ENCODE assay signal across 9 cellular contexts in the genomic region with DNA sequence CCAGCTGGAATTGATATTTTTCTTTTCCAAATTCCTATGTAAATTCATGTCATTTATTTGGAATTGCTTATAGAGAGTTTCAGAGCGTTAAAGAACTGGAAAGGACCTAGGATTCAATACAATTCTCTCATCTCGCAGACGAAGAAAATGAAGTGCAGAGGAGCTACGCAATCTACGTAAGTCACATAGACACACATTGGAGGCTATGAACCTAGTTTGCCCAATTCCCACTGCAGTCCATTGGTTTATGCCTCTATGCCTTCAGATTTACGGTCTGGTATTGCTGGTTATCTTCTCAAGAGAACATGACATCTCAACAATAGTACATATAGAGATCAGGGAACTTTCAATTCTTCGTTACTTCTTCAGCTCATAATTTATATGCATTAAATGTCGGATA. TPM values are rescaled to one million over a fixed set of nuclear protein-coding genes. Genes with fewer than 3 reads are reported as not detected.
DNase-seq lines count a peak whose midpoint lies in the region; ATAC-seq, FAIRE-seq and TF ChIP-seq lines count a peak whose summit lies in the region.
"Had no signal": no experiment of that assay in that cellular context is flagged by ENCODE, and none has a peak within 500 bp of the region (broad histone marks: within the 10 kb centered on the region; RNA-seq: fewer than 3 reads in every experiment).

No MANE protein-coding gene starts in this region.

- no TSS peak for BruUV-seq in HCT116 (replicated peaks; lab: Mats Ljungman, UMichigan)

- intact Hi-C loops in HCT116 (cut with micrococcal nuclease) (no loop called here), esophagus squamous epithelium (cut with DNase I) (no loop called here)

- peak overlapping the region; percentile 87 for H2AFZ ChIP-seq in HCT116 (ENCODE audit: low read depth, low read length, poor library complexity, severe bottlenecking)

- no peak for TF ChIP-seq RAD21 in HCT116 (IDR thresholded peaks at IDR 0.05; ENCODE audit: low read depth)

- TF ChIP-seq POLR2A in HCT116 (IDR thresholded peaks at IDR 0.05; ENCODE audit: borderline replicate concordance, extremely low read depth, insufficient read depth, insufficient read length): no peak
- no peak for TF ChIP-seq POLR2A in esophagus squamous epithelium (IDR thresholded peaks at IDR 0.05)

- H3K4me3 ChIP-seq in HCT116 (replicated peaks in 1 of 2; ENCODE audit: low read depth in 1 of 2, low read length in 2 of 2) (no peak overlapping the region), esophagus squamous epithelium (peak overlapping the region in 1 of 4 donors; percentile 87), skeletal muscle tissue (ENCODE audit: low read length in 3 of 3) (peak overlapping the region in 2 of 3 donors; percentile 61 to 75)

- no peaks in the 10 kb centered on the region for H3K36me3 ChIP-seq in HCT116 (ENCODE audit: control insufficient read depth in 1 of 2, insufficient read depth in 2 of 2, low read length in 2 of 2)
- H3K36me3 ChIP-seq in esophagus squamous epithelium: no peaks in the 10 kb centered on the region
- H3K36me3 ChIP-seq in skeletal muscle tissue (ENCODE audit: control insufficient read depth in 3 of 3, insufficient read depth in 3 of 3, low read length in 3 of 3): no peaks in the 10 kb centered on the region

- peaks cover 4% of the 10 kb centered on the region; the same call in 1 of the 2 replicates for H4K20me1 ChIP-seq in HCT116 (ENCODE audit: insufficient read depth)

- peaks cover 37% of the 10 kb centered on the region for H3K79me2 ChIP-seq in HCT116 (ENCODE audit: insufficient read depth, low read length)

- no peak overlapping the region for H3K4me2 ChIP-seq in HCT116 (ENCODE audit: low read length)

- POLR2A ChIA-PET in HCT116 (lab: Charles Lee): no interaction called here

- RAD21 ChIA-PET in HCT116 (lab: Charles Lee; ENCODE audit: low non-redundant PET in 1 of 2, low total read pairs in 2 of 2, uncharacterized antibody in 2 of 2, unreplicated experiment in 2 of 2): no interaction called here

- H3K4me1 ChIP-seq in HCT116 (ENCODE audit: control insufficient read depth in 1 of 2, insufficient read depth in 2 of 2, low read length in 2 of 2): peaks cover 6 to 17% of the 10 kb centered on the region in 2 experiments; a peak in 3 of 4 replicates
- H3K4me1 ChIP-seq in esophagus squamous epithelium: peaks cover 0 to 31% (median 9%) of the 10 kb centered on the region in 3 donors
- H3K4me1 ChIP-seq in skeletal muscle tissue (ENCODE audit: control insufficient read depth in 3 of 3, insufficient read depth in 3 of 3, low read length in 3 of 3): peaks cover 0 to 12% (median 8%) of the 10 kb centered on the region in 3 donors

- TF ChIP-seq CTCF in HCT116 (IDR thresholded peaks at IDR 0.05 in 2 of 3, conservative IDR thresholded peaks at IDR 0.05 in 1 of 3; ENCODE audit: borderline replicate concordance in 1 of 3, insufficient read depth in 1 of 3, low read depth in 2 of 3, low read length in 2 of 3) (no peak), esophagus squamous epithelium (IDR thresholded peaks at IDR 0.05) (no peak)

- peak; percentile 56 for FAIRE-seq in TTC549 (lab: Jason Lieb, UNC)

- CTCF ChIA-PET in HCT116 (lab: Charles Lee): interaction anchor here (1.3 kb wide), 1 partner anchor 13 kb away, joined by 4 read pairs; no protein-coding TSS in a partner anchor

- ATAC-seq in HCT116 (no peak), GM19035 (IDR thresholded peaks at IDR 0.05; ENCODE audit: unreplicated experiment) (no peak), HG03175 (IDR thresholded peaks at IDR 0.05; ENCODE audit: unreplicated experiment) (no peak)

- DNase-seq in HCT116 (ENCODE audit: low read depth, low spot score) (no peak), esophagus squamous epithelium (lab: John Stamatoyannopoulos, UW) (no peak), ureter (ENCODE audit: low spot score) (no peak), GOT3 (lab: John Stamatoyannopoulos, UW) (no peak)

- H3K9ac ChIP-seq in HCT116 (ENCODE audit: low read length): no peak overlapping the region
- H3K9ac ChIP-seq in skeletal muscle tissue (ENCODE audit: low read depth in 1 of 3, low read length in 3 of 3): no peak overlapping the region

- 84 to 90% methylated on average over 8 of the region's 8 CpGs for WGBS in esophagus squamous epithelium, 2 donors

- no peaks in the 10 kb centered on the region for H3K9me2 ChIP-seq in HCT116 (ENCODE audit: insufficient read depth)

- H3K27ac ChIP-seq in HCT116 (ENCODE audit: low read depth, low read length) (no peak overlapping the region), esophagus squamous epithelium (peak overlapping the region in 3 of 4 donors; percentile 89 to 90 (median 90)), skeletal muscle tissue (ENCODE audit: low read depth, low read length) (peak overlapping the region; percentile 76)
- H3K27ac ChIP-seq: WERI-Rb-1 had no signal

- H3K9me3 ChIP-seq in HCT116 (ENCODE audit: control insufficient read depth in 1 of 2, insufficient read depth in 1 of 2, low read depth in 1 of 2, low read length in 2 of 2): no peaks in the 10 kb centered on the region
- no peaks in the 10 kb centered on the region for H3K9me3 ChIP-seq in esophagus squamous epithelium
- H3K9me3 ChIP-seq in skeletal muscle tissue (ENCODE audit: control insufficient read depth in 3 of 3, low read length in 3 of 3): no peaks in the 10 kb centered on the region

- H3K27me3 ChIP-seq in HCT116 (ENCODE audit: insufficient read depth, low read length) (no peaks in the 10 kb centered on the region), esophagus squamous epithelium (no peaks in the 10 kb centered on the region), skeletal muscle tissue (ENCODE audit: control insufficient read depth in 3 of 3, insufficient read depth in 3 of 3, low read length in 3 of 3) (no peaks in the 10 kb centered on the region)

TF ChIP-seq in HCT116, 20 proteins besides CTCF, POLR2A, EP300 and RAD21:
- no peak for TF ChIP-seq SRF (IDR thresholded peaks at IDR 0.05; ENCODE audit: low read depth)
- no peak for TF ChIP-seq TCF7L2 (IDR thresholded peaks at IDR 0.05; ENCODE audit: borderline replicate concordance, extremely low read depth, insufficient read depth, insufficient read length)
- TF ChIP-seq CEBPB (IDR thresholded peaks at IDR 0.05; ENCODE audit: low read depth): no peak
- no peak for TF ChIP-seq EZH2phosphoT487 (IDR thresholded peaks at IDR 0.05; ENCODE audit: borderline replicate concordance)
- no peak for TF ChIP-seq SP1 (IDR thresholded peaks at IDR 0.05; ENCODE audit: low read depth)

RNA-seq across cellular contexts. Expression of a gene that starts 1.0 kb away (rescaled TPM):
- total RNA-seq in HCT116 (2021; ENCODE audit: unreplicated experiment): 39.1 TPM
- 36.4 and 39.1 TPM in 2 replicates for polyA plus RNA-seq in HCT116 (2012)
- total RNA-seq in esophagus squamous epithelium: 10 to 100 TPM; 11.9 to 15.3 (median 13.0) TPM
- total RNA-seq in skeletal muscle tissue: 33.4 TPM
- 34.6 TPM for total RNA-seq in ureter

Comparison
In these comparisons a context has a peak if more than half of its experiments do, and no peak if none do; other contexts are left out.
1. H3K4me3 ChIP-seq: peak in skeletal muscle tissue (2 of 3); none in HCT116 (0 of 2).